In genomic region chr5:136769093-136769492, GRCh38 we compare ENCODE assay signal across 15 cellular contexts.
DNase-seq lines count a peak whose midpoint lies in the region; ATAC-seq and TF ChIP-seq lines count a peak whose summit lies in the region.
"Had no signal": no experiment of that assay in that cellular context is flagged by ENCODE, and none has a peak within 500 bp of the region (broad histone marks: within the 10 kb centered on the region; RNA-seq: fewer than 3 reads in every experiment).

No MANE protein-coding gene starts in this region.

- H3K27ac ChIP-seq in gastroesophageal sphincter, result no peak overlapping the region
- H3K27ac ChIP-seq: GM23248 had no signal

- H3K4me3 ChIP-seq in gastroesophageal sphincter, result no peak overlapping the region
- H3K4me3 ChIP-seq: GM23248 had no signal

- WGBS in gastroesophageal sphincter (ENCODE audit: low coverage in 1 of 2), 2 donors, result 100% methylated on average over 1 of the region's 4 CpGs; no CpG with 5 or more reads in 1 of the 2 donors

- no peaks in the 10 kb centered on the region for H3K9me3 ChIP-seq in gastroesophageal sphincter

- peaks cover 10% of the 10 kb centered on the region for H3K27me3 ChIP-seq in gastroesophageal sphincter

- DNase-seq in SHP77 treated with DMSO at 0.1 percent for 48 hours (lab: John Stamatoyannopoulos, UW) (peak; percentile 8), SHP77 (lab: John Stamatoyannopoulos, UW) (no peak), NCI-H524 treated with DMSO at 0.1 percent for 48 hours (lab: John Stamatoyannopoulos, UW) (peak; percentile 65), left kidney (ENCODE audit: low read depth, low spot score) (peak; percentile 71)
- DNase-seq: AML-193; CD4-positive, alpha-beta memory T cell; DND-41; GDM1; GM23248; KG1; NCI-H1092; NCI-H187 had no signal

- TF ChIP-seq POLR2A in gastroesophageal sphincter (IDR thresholded peaks at IDR 0.05), result no peak

- ATAC-seq in gastroesophageal sphincter (no peak), GM18498 (IDR thresholded peaks at IDR 0.05; ENCODE audit: unreplicated experiment) (no peak), HG03342 (IDR thresholded peaks at IDR 0.05; ENCODE audit: unreplicated experiment) (no peak)

- TF ChIP-seq CTCF in gastroesophageal sphincter (IDR thresholded peaks at IDR 0.05), result no peak

- TF ChIP-seq EP300 in gastroesophageal sphincter (IDR thresholded peaks at IDR 0.05), result no peak

- no peaks in the 10 kb centered on the region for H3K36me3 ChIP-seq in gastroesophageal sphincter

- no peaks in the 10 kb centered on the region for H3K4me1 ChIP-seq in gastroesophageal sphincter

Comparison
In these comparisons a context has a peak if more than half of its experiments do, and no peak if none do; other contexts are left out.
1. DNase-seq: peak in SHP77 treated with DMSO at 0.1 percent for 48 hours (single experiment), NCI-H524 treated with DMSO at 0.1 percent for 48 hours (single experiment) and left kidney (single experiment); none in SHP77 (0 of 2).